ENCODE assay signal across 36 cellular contexts in genomic region chr1:56924116-56924515, GRCh38. TPM values are rescaled to one million over a fixed set of nuclear protein-coding genes. Genes with fewer than 3 reads are reported as not detected.
"Had no signal": no experiment of that assay in that cellular context is flagged by ENCODE, and none has a peak within 500 bp of the region (broad histone marks: within the 10 kb centered on the region; RNA-seq: fewer than 3 reads in every experiment).

No MANE protein-coding gene starts in this region.

- H3K9ac ChIP-seq: parathyroid adenoma had no signal

- H3K4me1 Mint-ChIP-seq: stimulated activated memory B cell treated with anti-CD40 and anti-IgM and Interleukin-4, amounts not matched to agents 10 μg/mL and 1 μg/mL and 100 μg/mL, for 72 hours; stimulated activated naive CD8-positive, alpha-beta T cell treated with anti-CD3 and anti-CD28 coated beads, Interleukin-15, amount 100 ng/mL, for 72 hours had no signal

- DNase-seq: heart left ventricle; hypothalamus; immature natural killer cell; left ventricle myocardium inferior; midbrain; mucosa of descending colon; naive thymus-derived CD4-positive, alpha-beta T cell; nucleus accumbens; right lobe of liver; stimulated activated CD4-positive, alpha-beta T cell treated with anti-CD3 and anti-CD28 coated beads, Interleukin-1b, Interleukin-23, amount 100 ng/mL, for 48 hours; stimulated activated CD4-positive, alpha-beta T cell treated with anti-CD3 and anti-CD28 coated beads, Interleukin-2, amount 100 ng/mL, for 48 hours; stimulated activated CD4-positive, alpha-beta T cell treated with anti-CD3 and anti-CD28 coated beads, Interleukin-4, amount 100 ng/mL, for 4 hours; stimulated activated CD8-positive, alpha-beta memory T cell treated with anti-CD3 and anti-CD28 coated beads, Interleukin-4, amount 100 ng/mL, for 48 hours; stimulated activated naive CD4-positive, alpha-beta T cell treated with Interleukin-2 at 50 U/mL for 16 hours; stimulated activated naive CD8-positive, alpha-beta T cell treated with anti-CD3 and anti-CD28 coated beads, Interleukin-15, amount 100 ng/mL, for 72 hours; substantia nigra; uterus had no signal

- H3K4me3 ChIP-seq: heart left ventricle, left ventricle myocardium inferior, lung, mucosa of descending colon, right atrium auricular region, right lobe of liver, smooth muscle cell, tibial nerve, uterus had no signal

- H2AFZ ChIP-seq: parathyroid adenoma had no signal

- H3K9me3 ChIP-seq: heart left ventricle, left ventricle myocardium inferior, mucosa of descending colon, right atrium auricular region, right lobe of liver, tibial nerve, uterus had no signal

- H3K4me1 ChIP-seq: heart left ventricle, left ventricle myocardium inferior, parathyroid adenoma, right atrium auricular region, tibial nerve, uterus had no signal

- H3K4me3 Mint-ChIP-seq: immature natural killer cell; naive thymus-derived CD4-positive, alpha-beta T cell; natural killer cell treated with Interleukin-12 subunit alpha and Interleukin-12 subunit beta and Interleukin-15 and Interleukin-18, amount 100 ng/mL, for 72 hours; stimulated activated memory B cell treated with anti-CD40 and anti-IgM and Interleukin-4, amounts not matched to agents 10 μg/mL and 1 μg/mL and 100 μg/mL, for 72 hours; stimulated activated naive CD8-positive, alpha-beta T cell treated with anti-CD3 and anti-CD28 coated beads, Interleukin-15, amount 100 ng/mL, for 72 hours; type B pancreatic cell had no signal

- H3K79me2 ChIP-seq: parathyroid adenoma had no signal

- H3K4me2 ChIP-seq: smooth muscle cell had no signal

- H3K27ac Mint-ChIP-seq: immature natural killer cell; naive thymus-derived CD4-positive, alpha-beta T cell; stimulated activated memory B cell treated with anti-CD40 and anti-IgM and Interleukin-4, amounts not matched to agents 10 μg/mL and 1 μg/mL and 100 μg/mL, for 72 hours; stimulated activated naive CD8-positive, alpha-beta T cell treated with anti-CD3 and anti-CD28 coated beads, Interleukin-15, amount 100 ng/mL, for 72 hours; type B pancreatic cell had no signal

- H3K36me3 Mint-ChIP-seq: natural killer cell treated with Interleukin-12 subunit alpha and Interleukin-12 subunit beta and Interleukin-15 and Interleukin-18, amount 100 ng/mL, for 72 hours; stimulated activated memory B cell treated with anti-CD40 and anti-IgM and Interleukin-4, amounts not matched to agents 10 μg/mL and 1 μg/mL and 100 μg/mL, for 72 hours had no signal

- H3K36me3 ChIP-seq: heart left ventricle, left ventricle myocardium inferior, right atrium auricular region, right lobe of liver, tibial nerve, uterus had no signal

- H3K27me3 ChIP-seq: heart left ventricle, right atrium auricular region, right lobe of liver, tibial nerve, uterus had no signal

- ATAC-seq: heart left ventricle; mucosa of descending colon; naive thymus-derived CD4-positive, alpha-beta T cell; natural killer cell treated with Interleukin-12 subunit alpha and Interleukin-12 subunit beta and Interleukin-15 and Interleukin-18, amount 100 ng/mL, for 72 hours; right lobe of liver; stimulated activated memory B cell treated with anti-CD40 and anti-IgM and Interleukin-4, amounts not matched to agents 10 μg/mL and 1 μg/mL and 100 μg/mL, for 72 hours; stimulated activated naive CD8-positive, alpha-beta T cell treated with anti-CD3 and anti-CD28 coated beads, Interleukin-15, amount 100 ng/mL, for 72 hours had no signal

- H3K27ac ChIP-seq: heart left ventricle, left ventricle myocardium inferior, parathyroid adenoma, right atrium auricular region, tibial nerve, uterus had no signal

- H3K27me3 Mint-ChIP-seq: stimulated activated memory B cell treated with anti-CD40 and anti-IgM and Interleukin-4, amounts not matched to agents 10 μg/mL and 1 μg/mL and 100 μg/mL, for 72 hours had no signal

- H3K9me3 Mint-ChIP-seq: natural killer cell treated with Interleukin-12 subunit alpha and Interleukin-12 subunit beta and Interleukin-15 and Interleukin-18, amount 100 ng/mL, for 72 hours; stimulated activated naive CD8-positive, alpha-beta T cell treated with anti-CD3 and anti-CD28 coated beads, Interleukin-15, amount 100 ng/mL, for 72 hours had no signal

RNA-seq across cellular contexts. Expression of gene C8B, which starts 41.7 kb away (rescaled TPM):
- total RNA-seq: heart left ventricle; kidney epithelial cell; left ventricle myocardium inferior; lower leg skin; mesenteric fat pad; mucosa of descending colon; myocyte; naive thymus-derived CD4-positive, alpha-beta T cell; osteocyte; posterior vena cava; pulmonary artery endothelial cell; renal cortical epithelial cell; right atrium auricular region; skeletal muscle tissue; temporal lobe; tibial nerve; ureter; uterus had no signal
- polyA plus RNA-seq: heart left ventricle; immature natural killer cell; naive thymus-derived CD4-positive, alpha-beta T cell; smooth muscle cell had no signal
